Comparison of ENCODE assay signal across 8 cellular contexts in genomic region chr3:12966847-12967750, GRCh38.
A peak's percentile ranks its signal among the peaks of the same experiment; 100 is the strongest.
DNase-seq lines count a peak whose midpoint lies in the region; ATAC-seq and TF ChIP-seq lines count a peak whose summit lies in the region.

No MANE protein-coding gene starts in this region.

- no peaks in the 10 kb centered on the region for H3K9me3 ChIP-seq in left ventricle myocardium inferior (replicated peaks)

- intact Hi-C loops in activated T-helper 2 cell treated with anti-CD3 and anti-CD28 coated beads, Interferon-gamma antibody, Interleukin-2, Interleukin-4, amounts not matched to agents 10 μg/mL and 5 μg/mL and 100 μg/mL, durations not matched to agents 14 hours and 24 hours and 36 hours (cut with micrococcal nuclease) = loop anchor here (5.0 kb wide), 1 partner anchor 45 kb away; no protein-coding TSS in a partner anchor
- intact Hi-C loops in left ventricle myocardium inferior (cut with micrococcal nuclease) (no loop called here), sciatic nerve (cut with DNase I) (no loop called here)

- peak overlapping the region; percentile 68 for H3K4me3 Mint-ChIP-seq in activated T-helper 2 cell treated with anti-CD3 and anti-CD28 coated beads, Interferon-gamma antibody, Interleukin-2, Interleukin-4, amounts not matched to agents 10 μg/mL and 5 μg/mL and 100 μg/mL, durations not matched to agents 14 hours and 24 hours and 36 hours (ENCODE audit: low read depth)

- peaks cover 90% of the 10 kb centered on the region for H3K4me1 ChIP-seq in left ventricle myocardium inferior

- no peak overlapping the region for H3K27ac Mint-ChIP-seq in activated T-helper 2 cell treated with anti-CD3 and anti-CD28 coated beads, Interferon-gamma antibody, Interleukin-2, Interleukin-4, amounts not matched to agents 10 μg/mL and 5 μg/mL and 100 μg/mL, durations not matched to agents 14 hours and 24 hours and 36 hours

- no peak for TF ChIP-seq CTCF in left ventricle myocardium inferior (IDR thresholded peaks at IDR 0.05; ENCODE audit: borderline replicate concordance)

- no peaks in the 10 kb centered on the region for H3K36me3 ChIP-seq in left ventricle myocardium inferior

- H3K36me3 Mint-ChIP-seq in activated T-helper 2 cell treated with anti-CD3 and anti-CD28 coated beads, Interferon-gamma antibody, Interleukin-2, Interleukin-4, amounts not matched to agents 10 μg/mL and 5 μg/mL and 100 μg/mL, durations not matched to agents 14 hours and 24 hours and 36 hours (ENCODE audit: low read depth) = peaks cover 8% of the 10 kb centered on the region

- H3K4me3 ChIP-seq in left ventricle myocardium inferior = peak overlapping the region; percentile 94

- DNase-seq in stimulated activated CD4-positive, alpha-beta T cell treated with anti-CD3 and anti-CD28 coated beads, Interleukin-12 subunit alpha, Interleukin-12 subunit beta, amount 100 ng/mL, for 4 hours = peak; percentile 26
- DNase-seq in stimulated activated CD4-positive, alpha-beta T cell treated with anti-CD3 and anti-CD28 coated beads, Interleukin-1b, Interleukin-23, amount 100 ng/mL, for 48 hours = no peak
- no peak for DNase-seq in activated T-helper 2 cell treated with anti-CD3 and anti-CD28 coated beads, Interferon-gamma antibody, Interleukin-2, Interleukin-4, amounts not matched to agents 10 μg/mL and 5 μg/mL and 100 μg/mL, durations not matched to agents 14 hours and 24 hours and 36 hours (ENCODE audit: low spot score)
- DNase-seq in left ventricle myocardium inferior (no peak), sciatic nerve (ENCODE audit: low spot score) (peak; percentile 74), middle frontal gyrus (ENCODE audit: extremely low spot score, low spot score) (no peak), NCI-H524 (lab: John Stamatoyannopoulos, UW) (no peak)

- ATAC-seq in HG03175 (IDR thresholded peaks at IDR 0.05; ENCODE audit: unreplicated experiment) (peak; percentile 26), sciatic nerve (peak; percentile 5)

- H3K27ac ChIP-seq in left ventricle myocardium inferior (replicated peaks) = peak overlapping the region; percentile 91

- H3K27me3 Mint-ChIP-seq in activated T-helper 2 cell treated with anti-CD3 and anti-CD28 coated beads, Interferon-gamma antibody, Interleukin-2, Interleukin-4, amounts not matched to agents 10 μg/mL and 5 μg/mL and 100 μg/mL, durations not matched to agents 14 hours and 24 hours and 36 hours (ENCODE audit: low read depth) = no peaks in the 10 kb centered on the region

- peaks cover 42% of the 10 kb centered on the region for H3K4me1 Mint-ChIP-seq in activated T-helper 2 cell treated with anti-CD3 and anti-CD28 coated beads, Interferon-gamma antibody, Interleukin-2, Interleukin-4, amounts not matched to agents 10 μg/mL and 5 μg/mL and 100 μg/mL, durations not matched to agents 14 hours and 24 hours and 36 hours (ENCODE audit: low read depth)

- H3K27me3 ChIP-seq in left ventricle myocardium inferior (ENCODE audit: low read depth) = no peaks in the 10 kb centered on the region

- no peaks in the 10 kb centered on the region for H3K9me3 Mint-ChIP-seq in activated T-helper 2 cell treated with anti-CD3 and anti-CD28 coated beads, Interferon-gamma antibody, Interleukin-2, Interleukin-4, amounts not matched to agents 10 μg/mL and 5 μg/mL and 100 μg/mL, durations not matched to agents 14 hours and 24 hours and 36 hours

Comparison
In these comparisons a context has a peak if more than half of its experiments do, and no peak if none do; other contexts are left out.
1. DNase-seq: peak in stimulated activated CD4-positive, alpha-beta T cell treated with anti-CD3 and anti-CD28 coated beads, Interleukin-12 subunit alpha, Interleukin-12 subunit beta, amount 100 ng/mL, for 4 hours (single experiment) and sciatic nerve (single experiment); none in stimulated activated CD4-positive, alpha-beta T cell treated with anti-CD3 and anti-CD28 coated beads, Interleukin-1b, Interleukin-23, amount 100 ng/mL, for 48 hours (single experiment), activated T-helper 2 cell treated with anti-CD3 and anti-CD28 coated beads, Interferon-gamma antibody, Interleukin-2, Interleukin-4, amounts not matched to agents 10 μg/mL and 5 μg/mL and 100 μg/mL, durations not matched to agents 14 hours and 24 hours and 36 hours (single experiment), left ventricle myocardium inferior (single experiment), middle frontal gyrus (single experiment) and NCI-H524 (0 of 2).